Comparison of ENCODE assay signal across 8 cellular contexts in the genomic region with DNA sequence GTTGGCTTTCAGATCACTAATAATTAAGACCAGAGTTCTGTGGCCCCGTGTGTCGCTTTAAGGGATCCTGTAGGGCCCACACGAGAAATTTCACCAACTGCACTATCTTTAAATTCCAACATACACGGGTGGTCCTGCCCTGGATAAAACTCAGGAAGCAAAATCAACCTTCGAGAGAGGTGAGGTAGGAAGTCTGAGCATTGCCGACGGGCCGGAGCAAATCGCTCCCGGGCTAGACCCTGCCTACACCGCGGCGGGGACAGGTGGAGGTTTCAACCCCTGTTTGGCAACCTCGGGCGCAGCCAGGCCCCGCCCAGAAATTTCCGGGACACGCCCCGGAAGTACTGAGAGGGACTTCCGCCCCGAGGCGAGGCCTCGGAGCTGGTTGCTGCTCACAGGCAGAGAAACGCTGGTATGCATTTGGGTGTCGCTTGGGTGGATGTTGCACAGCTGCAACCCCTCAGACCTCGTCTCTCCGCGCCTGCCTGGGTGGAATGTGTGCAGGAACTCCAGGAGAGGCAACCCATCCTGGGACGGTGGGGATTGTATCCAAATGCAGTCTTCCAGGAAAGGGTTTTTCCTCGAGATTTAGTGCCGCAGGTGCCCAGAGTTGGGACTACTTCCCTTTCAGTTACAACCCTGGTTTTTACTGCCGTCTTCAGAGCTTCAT. TPM values are rescaled to one million over a fixed set of nuclear protein-coding genes. Genes with fewer than 3 reads are reported as not detected.
DNase-seq lines count a peak whose midpoint lies in the region; ATAC-seq and TF ChIP-seq lines count a peak whose summit lies in the region.

No MANE protein-coding gene starts in this region.

- ATAC-seq in HG03460 (IDR thresholded peaks at IDR 0.05; ENCODE audit: unreplicated experiment) = peak; percentile 98
- peak; percentile 95 for ATAC-seq in foreskin keratinocyte

- POLR2A ChIA-PET in AG04450 (lab: Yijun Ruan, JAX) = interaction anchor here (0.7 to 2.0 kb wide), 8 partner anchors 9 to 194 kb away, joined by 3 to 12 read pairs (median 3); a partner anchor contains a TSS

- H3K27me3 ChIP-seq in AG04450 (ENCODE audit: control insufficient read depth, insufficient read depth, low read length) (no peaks in the 10 kb centered on the region), foreskin keratinocyte (no peaks in the 10 kb centered on the region), neutrophil (peaks cover 17% of the 10 kb centered on the region), subcutaneous abdominal adipose tissue (ENCODE audit: control insufficient read depth in 5 of 5, insufficient read depth in 4 of 5, low read length in 5 of 5) (no peaks in the 10 kb centered on the region)

- peak; percentile 89 for TF ChIP-seq POLR2A in GM19193 (IDR thresholded peaks at IDR 0.05; ENCODE audit: extremely low read depth, insufficient read depth, insufficient read length)

- H3K4me1 ChIP-seq in foreskin keratinocyte (peaks cover 2% of the 10 kb centered on the region), neutrophil (ENCODE audit: control insufficient read depth in 1 of 2, insufficient read depth in 1 of 2, low read depth in 1 of 2, low read length in 1 of 2) (peaks cover 7 to 11% of the 10 kb centered on the region in 2 experiments), subcutaneous abdominal adipose tissue (ENCODE audit: control insufficient read depth in 5 of 5, insufficient read depth in 5 of 5, low read length in 5 of 5) (peaks cover 0 to 17% (median 13%) of the 10 kb centered on the region in 5 donors)

- H3K9ac ChIP-seq in subcutaneous abdominal adipose tissue (ENCODE audit: low read length in 5 of 5) = peak overlapping the region in 4 of 5 donors; percentile 8 to 73 (median 48)

- peak overlapping the region; percentile 58 for H3K27ac ChIP-seq in AG04450 (ENCODE audit: low read depth, low read length)
- no peak overlapping the region for H3K27ac ChIP-seq in foreskin keratinocyte
- H3K27ac ChIP-seq in neutrophil = peak overlapping the region; percentile 62
- peak overlapping the region; percentile 27 for H3K27ac ChIP-seq in subcutaneous abdominal adipose tissue (ENCODE audit: low read depth, low read length)

- H3K9me3 ChIP-seq in AG04450 (ENCODE audit: control insufficient read depth, insufficient read depth, low read length) = peaks cover 2% of the 10 kb centered on the region; the same call in 1 of the 2 replicates
- H3K9me3 ChIP-seq in neutrophil = no peaks in the 10 kb centered on the region
- H3K9me3 ChIP-seq in subcutaneous abdominal adipose tissue (ENCODE audit: control insufficient read depth in 5 of 5, low read length in 5 of 5) = no peaks in the 10 kb centered on the region

- CTCF ChIA-PET in AG04450 (lab: Charles Lee) = interaction anchor here (0.8 kb wide), 1 partner anchor 194 kb away, joined by 4 read pairs; no protein-coding TSS in a partner anchor

- no peak for TF ChIP-seq CTCF in AG04450 (IDR thresholded peaks at IDR 0.05; ENCODE audit: low read depth, low read length)
- TF ChIP-seq CTCF in foreskin keratinocyte (conservative IDR thresholded peaks at IDR 0.05) = no peak
- TF ChIP-seq CTCF in neutrophil (IDR thresholded peaks at IDR 0.05) = no peak

- H3K36me3 ChIP-seq in neutrophil (no peaks in the 10 kb centered on the region), subcutaneous abdominal adipose tissue (ENCODE audit: control insufficient read depth in 5 of 5, insufficient read depth in 5 of 5, low read length in 5 of 5) (peaks cover 2 to 18% (median 7%) of the 10 kb centered on the region in 5 donors)

- H3K4me3 ChIP-seq in AG04450 (ENCODE audit: low read depth, low read length) (peak overlapping the region; percentile 69), neutrophil (ENCODE audit: low read depth in 1 of 2, low read length in 1 of 2) (peak overlapping the region; percentile 57 to 73), subcutaneous abdominal adipose tissue (ENCODE audit: low read depth in 1 of 5, low read length in 5 of 5) (peak overlapping the region; percentile 75 to 93 (median 80))

- DNase-seq in AG04450 (ENCODE audit: low read depth, low spot score) (peak; percentile 53), RKO (ENCODE audit: low spot score) (peak; percentile 91), foreskin keratinocyte (peak; percentile 47 to 64)
- peak; percentile 72 for DNase-seq in activated effector memory CD4-positive, alpha-beta T cell treated with Interleukin-2 at 50 U/mL for 16 hours

RNA-seq across cellular contexts. Expression of a gene that starts 19.9 kb away (rescaled TPM):
- polyA plus RNA-seq in AG04450 (2011; rRNA removed) (11.5 and 15.0 TPM in 2 replicates), foreskin keratinocyte (1.5 and 1.6 TPM in 2 replicates)
- 30.4 and 33.3 TPM in 2 replicates for polyA minus RNA-seq in AG04450 (2011; rRNA and poly(A)+ RNA removed)
- total RNA-seq in foreskin keratinocyte = 10.2 and 11.0 TPM in 2 replicates

RNA-seq across cellular contexts. Expression of a gene that starts 37.1 kb away (rescaled TPM):
- polyA plus RNA-seq in AG04450 (2011; rRNA removed) = 2.7 and 3.2 TPM in 2 replicates
- polyA minus RNA-seq in AG04450 (2011; rRNA and poly(A)+ RNA removed) = 3.0 and 3.6 TPM in 2 replicates
- 1.2 and 1.3 TPM in 2 replicates for total RNA-seq in foreskin keratinocyte
- 0.88 and 0.93 TPM in 2 replicates for polyA plus RNA-seq in foreskin keratinocyte
